In the genomic region with DNA sequence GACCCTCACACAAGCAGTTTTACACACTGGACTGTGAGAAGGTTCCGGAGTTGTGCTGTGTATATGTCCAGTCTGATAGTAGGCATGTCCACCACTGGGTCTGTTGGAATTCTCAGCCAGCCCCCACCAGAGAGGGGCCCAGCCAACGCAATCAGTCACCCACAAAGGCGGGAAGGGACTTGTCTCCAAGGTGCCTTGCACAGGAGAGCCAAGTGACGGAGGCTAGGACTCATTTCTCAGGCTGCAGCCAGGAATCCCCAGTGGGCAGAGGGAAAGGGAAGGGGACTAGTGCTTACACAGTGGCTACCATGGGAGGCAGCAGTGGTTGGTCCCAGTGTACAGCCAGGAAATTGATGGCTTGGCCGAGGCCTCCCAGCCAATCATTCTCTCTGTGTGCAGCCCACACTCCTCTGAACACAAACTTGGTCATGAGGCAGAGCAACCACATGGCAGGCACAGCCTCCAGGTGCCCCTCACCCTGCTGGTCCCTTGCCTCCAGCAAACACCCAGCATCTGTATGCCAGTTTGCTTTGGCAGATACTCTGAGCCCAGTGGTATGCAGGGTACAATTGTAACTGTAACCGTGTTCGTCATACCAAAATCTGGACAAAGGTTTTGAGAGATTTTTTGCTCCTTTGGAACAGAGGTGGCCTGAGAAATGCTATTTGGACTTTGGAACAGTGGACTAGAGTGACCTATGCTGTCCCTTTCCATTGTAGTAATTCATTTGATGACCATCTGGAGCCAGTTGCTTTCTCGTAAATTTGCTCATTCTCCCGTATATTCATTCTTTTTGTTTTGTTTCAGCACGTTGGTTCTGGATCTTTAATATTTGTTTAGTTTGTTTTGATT, we compare ENCODE assay signal across 9 cellular contexts.
DNase-seq lines count a peak whose midpoint lies in the region; ATAC-seq, FAIRE-seq and TF ChIP-seq lines count a peak whose summit lies in the region.
"Had no signal": no experiment of that assay in that cellular context is flagged by ENCODE, and none has a peak within 500 bp of the region (broad histone marks: within the 10 kb centered on the region; RNA-seq: fewer than 3 reads in every experiment).

No MANE protein-coding gene starts in this region.

- no peaks in the 10 kb centered on the region for H3K9me1 ChIP-seq in endothelial cell of umbilical vein (replicated peaks; ENCODE audit: control insufficient read depth, extremely low read depth, insufficient read depth, low read length)

- POLR2A ChIA-PET in endothelial cell of umbilical vein (lab: Charles Lee), result no interaction called here

- intact Hi-C loops in endothelial cell of umbilical vein (cut with micrococcal nuclease), result loop anchor here (10.0 kb wide), 1 partner anchor 396 kb away; a partner anchor contains a TSS

- H3K4me1 ChIP-seq in endothelial cell of umbilical vein (ENCODE audit: control insufficient read depth, extremely low read depth, insufficient read depth, low read length) (peaks cover 69% of the 10 kb centered on the region), trophoblast cell (ENCODE audit: control insufficient read depth in 1 of 2, insufficient read depth in 2 of 2, low read length in 2 of 2) (peaks cover 50 to 62% of the 10 kb centered on the region in 2 experiments)

- peaks cover 3% of the 10 kb centered on the region for H4K20me1 ChIP-seq in endothelial cell of umbilical vein (replicated peaks; ENCODE audit: control insufficient read depth, extremely low read depth, insufficient read depth, low read length)

- H3K79me2 ChIP-seq in endothelial cell of umbilical vein (ENCODE audit: control insufficient read depth, insufficient read depth, low read length) (peaks cover 93% of the 10 kb centered on the region), trophoblast cell (ENCODE audit: control insufficient read depth, insufficient read depth, low read length, poor library complexity) (peaks cover 33% of the 10 kb centered on the region)

- no peak for ATAC-seq in HG02840 (IDR thresholded peaks at IDR 0.05; ENCODE audit: low FRiP score, unreplicated experiment)
- ATAC-seq in GM19452 (IDR thresholded peaks at IDR 0.05; ENCODE audit: unreplicated experiment), result no peak
- no peak for ATAC-seq in GM18907 (IDR thresholded peaks at IDR 0.05; ENCODE audit: unreplicated experiment)

- H3K4ac ChIP-seq in trophoblast cell (ENCODE audit: low read depth, low read length), result peak overlapping the region; percentile 84

- no peak overlapping the region for H4K8ac ChIP-seq in trophoblast cell (ENCODE audit: low read depth, low read length)

- no peak overlapping the region for H3K27ac ChIP-seq in endothelial cell of umbilical vein (ENCODE audit: insufficient read depth, low read depth, low read length)
- H3K27ac ChIP-seq in trophoblast cell (ENCODE audit: low read depth, low read length), result no peak overlapping the region
- H3K27ac ChIP-seq: HL-60 had no signal

- dilution Hi-C loops in endothelial cell of umbilical vein (cut with MboI; ENCODE audit: extremely low pct_ligation_motif_present, low sequenced_read_pairs), result no loop called here

- H3K4me2 ChIP-seq in endothelial cell of umbilical vein (ENCODE audit: insufficient read depth, low read length), result no peak overlapping the region
- no peak overlapping the region for H3K4me2 ChIP-seq in trophoblast cell (ENCODE audit: low read length)

- H2AFZ ChIP-seq in endothelial cell of umbilical vein (ENCODE audit: low read depth, low read length) (no peak overlapping the region), trophoblast cell (ENCODE audit: insufficient read depth, low read length, poor library complexity) (no peak overlapping the region)

- WGBS in trophoblast cell (ENCODE audit: extremely low coverage, insufficient coverage, insufficient read length), result no CpG with 5 or more reads among the region's 10 CpGs

- H3K14ac ChIP-seq in trophoblast cell (ENCODE audit: low read length), result peak overlapping the region; percentile 12

- FAIRE-seq in endothelial cell of umbilical vein (lab: Jason Lieb, UNC), result peak; percentile 58

- H2BK120ac ChIP-seq in trophoblast cell (ENCODE audit: insufficient read depth, low read length, poor library complexity), result no peak overlapping the region

- H2BK12ac ChIP-seq in trophoblast cell (ENCODE audit: low read length), result no peak overlapping the region

- H3K23ac ChIP-seq in trophoblast cell (ENCODE audit: low read length), result no peak overlapping the region

- H3K79me1 ChIP-seq in trophoblast cell (ENCODE audit: low read length), result peaks cover 20% of the 10 kb centered on the region

- no TSS peak for BruUV-seq in endothelial cell of umbilical vein (replicated peaks; lab: Mats Ljungman, UMichigan)

- peak overlapping the region; percentile 31 for H3K18ac ChIP-seq in trophoblast cell (ENCODE audit: low read length)

- H3K4me3 ChIP-seq in endothelial cell of umbilical vein (replicated peaks in 1 of 3; ENCODE audit: insufficient read depth in 1 of 3, low read depth in 1 of 3, low read length in 3 of 3), result no peak overlapping the region
- no peak overlapping the region for H3K4me3 ChIP-seq in trophoblast cell (ENCODE audit: low read depth, low read length)

- H3K9ac ChIP-seq in endothelial cell of umbilical vein (replicated peaks; ENCODE audit: extremely low read depth, insufficient read depth, low read length), result no peak overlapping the region
- no peak overlapping the region for H3K9ac ChIP-seq in trophoblast cell (ENCODE audit: low read length)

- no peak overlapping the region for H2AK5ac ChIP-seq in trophoblast cell (ENCODE audit: low read length)

- H2BK5ac ChIP-seq in trophoblast cell (ENCODE audit: low read depth, low read length, poor library complexity), result no peak overlapping the region

- H3K9me3 ChIP-seq in endothelial cell of umbilical vein (replicated peaks; ENCODE audit: control insufficient read depth, insufficient read depth, low read length) (no peaks in the 10 kb centered on the region), trophoblast cell (ENCODE audit: insufficient read depth, low read depth, low read length) (no peaks in the 10 kb centered on the region)

- H3K27me3 ChIP-seq in endothelial cell of umbilical vein (ENCODE audit: control insufficient read depth in 2 of 2, insufficient read depth in 2 of 2, low read length in 2 of 2) (no peaks in the 10 kb centered on the region), trophoblast cell (ENCODE audit: insufficient read depth, low read length) (no peaks in the 10 kb centered on the region)

- TF ChIP-seq POLR2A in endothelial cell of umbilical vein (IDR thresholded peaks at IDR 0.05; ENCODE audit: low read depth, low read length), result peak; percentile 22

- peak in 1 of 2 donors; percentile 4 for TF ChIP-seq CTCF in endothelial cell of umbilical vein (IDR thresholded peaks at IDR 0.05; ENCODE audit: extremely low read depth in 1 of 2, insufficient read depth in 1 of 2, low read depth in 1 of 2, low read length in 2 of 2)

- DNase-seq in COLO668 (lab: John Stamatoyannopoulos, UW; ENCODE audit: unreplicated experiment) (peak; percentile 62), NCI-H2081 (lab: John Stamatoyannopoulos, UW) (peak; percentile 89 to 96), endothelial cell of umbilical vein (ENCODE audit: low read depth, low spot score) (peak; percentile 48), trophoblast cell (no peak)
- no peak for DNase-seq in activated T-cell treated with anti-CD3 and anti-CD28 coated beads, Interleukin-2, amount 50 U/mL, for 1 hour

- H4K12ac ChIP-seq in trophoblast cell (ENCODE audit: low read depth, low read length), result no peak overlapping the region

- no peak overlapping the region for H4K91ac ChIP-seq in trophoblast cell (ENCODE audit: low read depth, low read length)

- CTCF ChIA-PET in endothelial cell of umbilical vein (lab: Charles Lee), result interaction anchor here (1.0 to 1.1 kb wide), 2 partner anchors 25 to 76 kb away, joined by 4 read pairs; no protein-coding TSS in a partner anchor

- H3K36me3 ChIP-seq in endothelial cell of umbilical vein (ENCODE audit: control insufficient read depth in 2 of 2, extremely low read depth in 1 of 2, insufficient read depth in 2 of 2, low read length in 2 of 2) (peaks cover 0 to 3% of the 10 kb centered on the region in 2 experiments), trophoblast cell (ENCODE audit: control insufficient read depth in 1 of 2, insufficient read depth in 2 of 2, low read length in 2 of 2) (peaks cover 10 to 15% of the 10 kb centered on the region in 2 experiments)

TF ChIP-seq in endothelial cell of umbilical vein, 7 proteins besides CTCF, POLR2A, EP300 and RAD21:
- TF ChIP-seq FOS (IDR thresholded peaks at IDR 0.05; ENCODE audit: borderline replicate concordance, insufficient read depth, low read length) (no peak), POLR2AphosphoS5 (IDR thresholded peaks at IDR 0.05; ENCODE audit: insufficient read depth, low read depth, low read length) (no peak), GATA2 (IDR thresholded peaks at IDR 0.05; ENCODE audit: insufficient read depth, insufficient read length, low read depth, low read length) (no peak)

Comparison
In these comparisons a context has a peak if more than half of its experiments do, and no peak if none do; other contexts are left out.
1. DNase-seq: peak in COLO668 (single experiment), NCI-H2081 (2 of 2) and endothelial cell of umbilical vein (single experiment); none in trophoblast cell (0 of 2) and activated T-cell treated with anti-CD3 and anti-CD28 coated beads, Interleukin-2, amount 50 U/mL, for 1 hour (single experiment).